In the genomic region with DNA sequence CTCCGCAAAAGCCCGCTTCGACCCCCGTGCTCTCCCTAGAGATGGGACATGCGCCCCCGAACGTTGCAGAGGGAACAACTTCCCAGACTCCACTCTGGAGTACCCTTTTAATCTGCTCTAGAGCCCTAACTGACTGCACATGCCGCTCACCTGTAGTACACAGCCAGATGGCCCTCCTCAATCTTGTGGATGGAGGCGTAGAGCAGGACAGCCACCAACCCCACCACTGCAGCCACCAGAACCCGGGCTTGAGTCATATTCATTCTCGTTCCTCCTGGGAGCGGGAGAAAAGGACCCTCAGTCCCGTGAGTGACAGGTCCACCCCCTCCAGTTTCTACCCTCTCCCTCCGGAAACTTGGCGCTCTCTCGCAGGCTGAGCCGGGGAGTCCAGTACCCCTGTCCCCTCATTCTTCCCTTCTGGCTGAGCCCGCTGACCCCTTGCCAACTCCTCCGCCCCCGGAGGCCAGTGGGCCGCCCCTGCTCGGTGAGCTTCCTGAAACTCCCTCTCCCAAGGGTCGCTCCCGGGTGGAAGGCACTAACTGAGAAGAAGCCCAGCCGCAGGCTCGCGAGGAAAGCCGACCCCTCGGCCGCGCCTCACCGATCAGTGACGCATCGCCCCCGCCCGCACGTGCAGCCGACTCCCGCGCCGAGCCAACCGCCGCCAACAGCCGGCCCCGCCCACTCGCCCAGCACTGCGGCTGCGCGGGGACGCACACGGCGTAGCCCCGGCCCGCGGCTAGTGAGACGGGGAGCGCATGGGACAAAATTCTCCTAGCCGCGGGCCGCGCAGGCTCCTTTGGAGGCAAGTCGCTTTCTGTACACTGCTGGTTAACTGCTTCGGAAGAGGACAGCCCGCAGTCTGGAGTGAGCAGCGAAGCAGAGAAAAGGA, we compare ENCODE assay signal across 1 cellular context.
TF ChIP-seq lines count a peak whose summit lies in the region.

A gene (minus strand): TSS at position 666 of the 889 bp plus-strand sequence. CDS start 403 bp downstream, at position 263.

TF ChIP-seq in HepG2, 621 proteins besides CTCF, POLR2A, EP300 and RAD21 (continued from another document and continues in another):
- TF ChIP-seq, protein P1, sequence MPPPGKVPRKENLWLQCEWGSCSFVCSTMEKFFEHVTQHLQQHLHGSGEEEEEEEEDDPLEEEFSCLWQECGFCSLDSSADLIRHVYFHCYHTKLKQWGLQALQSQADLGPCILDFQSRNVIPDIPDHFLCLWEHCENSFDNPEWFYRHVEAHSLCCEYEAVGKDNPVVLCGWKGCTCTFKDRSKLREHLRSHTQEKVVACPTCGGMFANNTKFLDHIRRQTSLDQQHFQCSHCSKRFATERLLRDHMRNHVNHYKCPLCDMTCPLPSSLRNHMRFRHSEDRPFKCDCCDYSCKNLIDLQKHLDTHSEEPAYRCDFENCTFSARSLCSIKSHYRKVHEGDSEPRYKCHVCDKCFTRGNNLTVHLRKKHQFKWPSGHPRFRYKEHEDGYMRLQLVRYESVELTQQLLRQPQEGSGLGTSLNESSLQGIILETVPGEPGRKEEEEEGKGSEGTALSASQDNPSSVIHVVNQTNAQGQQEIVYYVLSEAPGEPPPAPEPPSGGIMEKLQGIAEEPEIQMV (CRISPR knock-in tag; IDR thresholded peaks at IDR 0.05; ENCODE audit: low read depth), result peak; percentile 66; the same call in 1 of the 2 replicates
- peak; percentile 91 for TF ChIP-seq ZNF563 (CRISPR knock-in tag; IDR thresholded peaks at IDR 0.05)
- TF ChIP-seq IRF2 (CRISPR knock-in tag; IDR thresholded peaks at IDR 0.05), result peak; percentile 89; the same call in 1 of the 2 replicates
- TF ChIP-seq ZEB1 (IDR thresholded peaks at IDR 0.05; ENCODE audit: insufficient replicate concordance, low read depth), result no peak
- TF ChIP-seq NFKBIZ (CRISPR knock-in tag; IDR thresholded peaks at IDR 0.05), result no peak
- TF ChIP-seq NFE2L1 (CRISPR knock-in tag; IDR thresholded peaks at IDR 0.05; ENCODE audit: borderline replicate concordance), result no peak
- TF ChIP-seq, protein P2, sequence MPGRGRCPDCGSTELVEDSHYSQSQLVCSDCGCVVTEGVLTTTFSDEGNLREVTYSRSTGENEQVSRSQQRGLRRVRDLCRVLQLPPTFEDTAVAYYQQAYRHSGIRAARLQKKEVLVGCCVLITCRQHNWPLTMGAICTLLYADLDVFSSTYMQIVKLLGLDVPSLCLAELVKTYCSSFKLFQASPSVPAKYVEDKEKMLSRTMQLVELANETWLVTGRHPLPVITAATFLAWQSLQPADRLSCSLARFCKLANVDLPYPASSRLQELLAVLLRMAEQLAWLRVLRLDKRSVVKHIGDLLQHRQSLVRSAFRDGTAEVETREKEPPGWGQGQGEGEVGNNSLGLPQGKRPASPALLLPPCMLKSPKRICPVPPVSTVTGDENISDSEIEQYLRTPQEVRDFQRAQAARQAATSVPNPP (CRISPR knock-in tag; IDR thresholded peaks at IDR 0.05), result peak; percentile 76; the same call in 1 of the 2 replicates
- TF ChIP-seq, protein P3, sequence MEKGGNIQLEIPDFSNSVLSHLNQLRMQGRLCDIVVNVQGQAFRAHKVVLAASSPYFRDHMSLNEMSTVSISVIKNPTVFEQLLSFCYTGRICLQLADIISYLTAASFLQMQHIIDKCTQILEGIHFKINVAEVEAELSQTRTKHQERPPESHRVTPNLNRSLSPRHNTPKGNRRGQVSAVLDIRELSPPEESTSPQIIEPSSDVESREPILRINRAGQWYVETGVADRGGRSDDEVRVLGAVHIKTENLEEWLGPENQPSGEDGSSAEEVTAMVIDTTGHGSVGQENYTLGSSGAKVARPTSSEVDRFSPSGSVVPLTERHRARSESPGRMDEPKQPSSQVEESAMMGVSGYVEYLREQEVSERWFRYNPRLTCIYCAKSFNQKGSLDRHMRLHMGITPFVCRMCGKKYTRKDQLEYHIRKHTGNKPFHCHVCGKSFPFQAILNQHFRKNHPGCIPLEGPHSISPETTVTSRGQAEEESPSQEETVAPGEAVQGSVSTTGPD (CRISPR knock-in tag; IDR thresholded peaks at IDR 0.05), result no peak
- TF ChIP-seq ZFP62 (CRISPR knock-in tag; IDR thresholded peaks at IDR 0.05), result no peak
- no peak for TF ChIP-seq MTF2 (CRISPR knock-in tag; IDR thresholded peaks at IDR 0.05; ENCODE audit: borderline replicate concordance)
- no peak; the same call in 1 of the 2 replicates for TF ChIP-seq ZNF230 (CRISPR knock-in tag; IDR thresholded peaks at IDR 0.05)
- TF ChIP-seq ZFP36 (IDR thresholded peaks at IDR 0.05; ENCODE audit: borderline replicate concordance, low read depth, low read length, partially characterized antibody), result no peak
- TF ChIP-seq TAF15 (IDR thresholded peaks at IDR 0.05; ENCODE audit: low read depth, low read length, poor library complexity, severe bottlenecking), result peak; percentile 64
- peak; percentile 72 for TF ChIP-seq NAIF1 (CRISPR knock-in tag; IDR thresholded peaks at IDR 0.05; ENCODE audit: borderline replicate concordance)
- TF ChIP-seq ZNF772 (CRISPR knock-in tag; IDR thresholded peaks at IDR 0.05), result no peak
- no peak for TF ChIP-seq ARID2 (CRISPR knock-in tag; IDR thresholded peaks at IDR 0.05; ENCODE audit: borderline replicate concordance)
- TF ChIP-seq PCBP1 (IDR thresholded peaks at IDR 0.05; ENCODE audit: borderline replicate concordance, low read depth, low read length), result no peak
- peak; percentile 85; the same call in 1 of the 2 replicates for TF ChIP-seq JDP2 (CRISPR knock-in tag; IDR thresholded peaks at IDR 0.05; ENCODE audit: borderline replicate concordance)
- TF ChIP-seq, protein P4, sequence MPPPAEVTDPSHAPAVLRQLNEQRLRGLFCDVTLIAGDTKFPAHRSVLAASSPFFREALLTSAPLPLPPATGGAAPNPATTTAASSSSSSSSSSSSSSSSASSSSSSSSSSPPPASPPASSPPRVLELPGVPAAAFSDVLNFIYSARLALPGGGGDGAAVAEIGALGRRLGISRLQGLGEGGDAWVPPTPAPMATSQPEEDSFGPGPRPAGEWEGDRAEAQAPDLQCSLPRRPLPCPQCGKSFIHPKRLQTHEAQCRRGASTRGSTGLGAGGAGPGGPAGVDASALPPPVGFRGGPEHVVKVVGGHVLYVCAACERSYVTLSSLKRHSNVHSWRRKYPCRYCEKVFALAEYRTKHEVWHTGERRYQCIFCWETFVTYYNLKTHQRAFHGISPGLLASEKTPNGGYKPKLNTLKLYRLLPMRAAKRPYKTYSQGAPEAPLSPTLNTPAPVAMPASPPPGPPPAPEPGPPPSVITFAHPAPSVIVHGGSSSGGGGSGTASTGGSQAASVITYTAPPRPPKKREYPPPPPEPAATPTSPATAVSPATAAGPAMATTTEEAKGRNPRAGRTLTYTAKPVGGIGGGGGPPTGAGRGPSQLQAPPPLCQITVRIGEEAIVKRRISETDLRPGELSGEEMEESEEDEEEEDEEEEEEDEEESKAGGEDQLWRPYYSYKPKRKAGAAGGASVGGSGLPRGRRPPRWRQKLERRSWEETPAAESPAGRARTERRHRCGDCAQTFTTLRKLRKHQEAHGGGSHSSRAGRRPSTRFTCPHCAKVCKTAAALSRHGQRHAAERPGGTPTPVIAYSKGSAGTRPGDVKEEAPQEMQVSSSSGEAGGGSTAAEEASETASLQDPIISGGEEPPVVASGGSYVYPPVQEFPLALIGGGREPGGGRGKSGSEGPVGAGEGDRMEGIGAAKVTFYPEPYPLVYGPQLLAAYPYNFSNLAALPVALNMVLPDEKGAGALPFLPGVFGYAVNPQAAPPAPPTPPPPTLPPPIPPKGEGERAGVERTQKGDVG (CRISPR knock-in tag; IDR thresholded peaks at IDR 0.05; ENCODE audit: borderline replicate concordance), result no peak; the same call in 1 of the 2 replicates
- TF ChIP-seq KAT8 (CRISPR knock-in tag; IDR thresholded peaks at IDR 0.05), result peak; percentile 86
- TF ChIP-seq, protein P5, sequence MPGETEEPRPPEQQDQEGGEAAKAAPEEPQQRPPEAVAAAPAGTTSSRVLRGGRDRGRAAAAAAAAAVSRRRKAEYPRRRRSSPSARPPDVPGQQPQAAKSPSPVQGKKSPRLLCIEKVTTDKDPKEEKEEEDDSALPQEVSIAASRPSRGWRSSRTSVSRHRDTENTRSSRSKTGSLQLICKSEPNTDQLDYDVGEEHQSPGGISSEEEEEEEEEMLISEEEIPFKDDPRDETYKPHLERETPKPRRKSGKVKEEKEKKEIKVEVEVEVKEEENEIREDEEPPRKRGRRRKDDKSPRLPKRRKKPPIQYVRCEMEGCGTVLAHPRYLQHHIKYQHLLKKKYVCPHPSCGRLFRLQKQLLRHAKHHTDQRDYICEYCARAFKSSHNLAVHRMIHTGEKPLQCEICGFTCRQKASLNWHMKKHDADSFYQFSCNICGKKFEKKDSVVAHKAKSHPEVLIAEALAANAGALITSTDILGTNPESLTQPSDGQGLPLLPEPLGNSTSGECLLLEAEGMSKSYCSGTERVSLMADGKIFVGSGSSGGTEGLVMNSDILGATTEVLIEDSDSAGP (CRISPR knock-in tag; IDR thresholded peaks at IDR 0.05; ENCODE audit: borderline replicate concordance), result peak; percentile 93; the same call in 1 of the 2 replicates
- TF ChIP-seq NCOR1 (IDR thresholded peaks at IDR 0.05; ENCODE audit: borderline replicate concordance, low read length), result peak; percentile 24; the same call in 1 of the 2 replicates
- no peak; the same call in 1 of the 2 replicates for TF ChIP-seq ETV5 (CRISPR knock-in tag; IDR thresholded peaks at IDR 0.05; ENCODE audit: borderline replicate concordance)
- TF ChIP-seq FOSL1 (CRISPR knock-in tag; IDR thresholded peaks at IDR 0.05; ENCODE audit: borderline replicate concordance), result no peak
- no peak; the same call in 1 of the 2 replicates for TF ChIP-seq ZNF317 (CRISPR knock-in tag; IDR thresholded peaks at IDR 0.05)
- TF ChIP-seq, protein P6, sequence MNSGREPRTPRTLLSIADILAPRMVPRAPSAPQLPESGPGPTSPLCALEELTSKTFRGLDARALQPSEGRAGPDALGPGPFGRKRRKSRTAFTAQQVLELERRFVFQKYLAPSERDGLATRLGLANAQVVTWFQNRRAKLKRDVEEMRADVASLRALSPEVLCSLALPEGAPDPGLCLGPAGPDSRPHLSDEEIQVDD (CRISPR knock-in tag; IDR thresholded peaks at IDR 0.05; ENCODE audit: borderline replicate concordance), result 0 out of 2 replicates have a peak, but pooled peaks have one; percentile 29
- no peak; the same call in 1 of the 2 replicates for TF ChIP-seq ZSCAN20 (CRISPR knock-in tag; IDR thresholded peaks at IDR 0.05; ENCODE audit: borderline replicate concordance)
- TF ChIP-seq, protein P7, sequence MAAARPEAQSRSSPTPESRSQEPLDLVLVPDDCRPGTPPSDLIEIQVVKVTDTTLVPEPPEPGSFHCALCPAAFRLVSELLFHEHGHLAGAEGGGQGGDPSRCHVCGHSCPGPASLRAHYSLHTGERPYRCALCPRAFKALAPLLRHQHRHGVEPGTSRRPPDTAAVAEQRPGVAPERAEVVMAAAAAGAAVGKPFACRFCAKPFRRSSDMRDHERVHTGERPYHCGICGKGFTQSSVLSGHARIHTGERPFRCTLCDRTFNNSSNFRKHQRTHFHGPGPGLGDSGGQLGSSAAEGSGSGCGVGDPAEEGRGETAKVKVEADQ (CRISPR knock-in tag; IDR thresholded peaks at IDR 0.05; ENCODE audit: borderline replicate concordance), result peak; percentile 92
- TF ChIP-seq, protein P8, sequence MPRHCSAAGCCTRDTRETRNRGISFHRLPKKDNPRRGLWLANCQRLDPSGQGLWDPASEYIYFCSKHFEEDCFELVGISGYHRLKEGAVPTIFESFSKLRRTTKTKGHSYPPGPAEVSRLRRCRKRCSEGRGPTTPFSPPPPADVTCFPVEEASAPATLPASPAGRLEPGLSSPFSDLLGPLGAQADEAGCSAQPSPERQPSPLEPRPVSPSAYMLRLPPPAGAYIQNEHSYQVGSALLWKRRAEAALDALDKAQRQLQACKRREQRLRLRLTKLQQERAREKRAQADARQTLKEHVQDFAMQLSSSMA (CRISPR knock-in tag; IDR thresholded peaks at IDR 0.05), result no peak
- TF ChIP-seq GPN1 (CRISPR knock-in tag; IDR thresholded peaks at IDR 0.05; ENCODE audit: borderline replicate concordance), result no peak; the same call in 1 of the 2 replicates
- TF ChIP-seq EZH2 (conservative IDR thresholded peaks at IDR 0.05; ENCODE audit: low read depth, low read length), result no peak
- TF ChIP-seq, protein P9, sequence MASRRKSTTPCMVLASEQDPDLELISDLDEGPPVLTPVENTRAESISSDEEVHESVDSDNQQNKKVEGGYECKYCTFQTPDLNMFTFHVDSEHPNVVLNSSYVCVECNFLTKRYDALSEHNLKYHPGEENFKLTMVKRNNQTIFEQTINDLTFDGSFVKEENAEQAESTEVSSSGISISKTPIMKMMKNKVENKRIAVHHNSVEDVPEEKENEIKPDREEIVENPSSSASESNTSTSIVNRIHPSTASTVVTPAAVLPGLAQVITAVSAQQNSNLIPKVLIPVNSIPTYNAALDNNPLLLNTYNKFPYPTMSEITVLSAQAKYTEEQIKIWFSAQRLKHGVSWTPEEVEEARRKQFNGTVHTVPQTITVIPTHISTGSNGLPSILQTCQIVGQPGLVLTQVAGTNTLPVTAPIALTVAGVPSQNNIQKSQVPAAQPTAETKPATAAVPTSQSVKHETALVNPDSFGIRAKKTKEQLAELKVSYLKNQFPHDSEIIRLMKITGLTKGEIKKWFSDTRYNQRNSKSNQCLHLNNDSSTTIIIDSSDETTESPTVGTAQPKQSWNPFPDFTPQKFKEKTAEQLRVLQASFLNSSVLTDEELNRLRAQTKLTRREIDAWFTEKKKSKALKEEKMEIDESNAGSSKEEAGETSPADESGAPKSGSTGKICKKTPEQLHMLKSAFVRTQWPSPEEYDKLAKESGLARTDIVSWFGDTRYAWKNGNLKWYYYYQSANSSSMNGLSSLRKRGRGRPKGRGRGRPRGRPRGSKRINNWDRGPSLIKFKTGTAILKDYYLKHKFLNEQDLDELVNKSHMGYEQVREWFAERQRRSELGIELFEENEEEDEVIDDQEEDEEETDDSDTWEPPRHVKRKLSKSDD (CRISPR knock-in tag; IDR thresholded peaks at IDR 0.05; ENCODE audit: low read depth), result no peak; the same call in 1 of the 2 replicates
- TF ChIP-seq, protein P10, sequence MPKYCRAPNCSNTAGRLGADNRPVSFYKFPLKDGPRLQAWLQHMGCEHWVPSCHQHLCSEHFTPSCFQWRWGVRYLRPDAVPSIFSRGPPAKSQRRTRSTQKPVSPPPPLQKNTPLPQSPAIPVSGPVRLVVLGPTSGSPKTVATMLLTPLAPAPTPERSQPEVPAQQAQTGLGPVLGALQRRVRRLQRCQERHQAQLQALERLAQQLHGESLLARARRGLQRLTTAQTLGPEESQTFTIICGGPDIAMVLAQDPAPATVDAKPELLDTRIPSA (CRISPR knock-in tag; IDR thresholded peaks at IDR 0.05; ENCODE audit: borderline replicate concordance), result peak; percentile 94
- TF ChIP-seq KLF16 (CRISPR knock-in tag; IDR thresholded peaks at IDR 0.05), result peak in 1 of 2 experiments; percentile 85; a peak in 1 of 4 replicates
- no peak for TF ChIP-seq POLR2AphosphoS2 (IDR thresholded peaks at IDR 0.05; ENCODE audit: low read depth, low read length)
- 0 out of 2 replicates have a peak, but pooled peaks have one; percentile 81 for TF ChIP-seq ZNF367 (CRISPR knock-in tag; IDR thresholded peaks at IDR 0.05; ENCODE audit: borderline replicate concordance)
- no peak; the same call in none of the 2 replicates for TF ChIP-seq ZNF143 (CRISPR knock-in tag; IDR thresholded peaks at IDR 0.05)
- 0 out of 2 replicates have a peak, but pooled peaks have one; percentile 50 for TF ChIP-seq SNAI1 (CRISPR knock-in tag; IDR thresholded peaks at IDR 0.05; ENCODE audit: borderline replicate concordance)
- TF ChIP-seq, protein P11, sequence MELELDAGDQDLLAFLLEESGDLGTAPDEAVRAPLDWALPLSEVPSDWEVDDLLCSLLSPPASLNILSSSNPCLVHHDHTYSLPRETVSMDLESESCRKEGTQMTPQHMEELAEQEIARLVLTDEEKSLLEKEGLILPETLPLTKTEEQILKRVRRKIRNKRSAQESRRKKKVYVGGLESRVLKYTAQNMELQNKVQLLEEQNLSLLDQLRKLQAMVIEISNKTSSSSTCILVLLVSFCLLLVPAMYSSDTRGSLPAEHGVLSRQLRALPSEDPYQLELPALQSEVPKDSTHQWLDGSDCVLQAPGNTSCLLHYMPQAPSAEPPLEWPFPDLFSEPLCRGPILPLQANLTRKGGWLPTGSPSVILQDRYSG (CRISPR knock-in tag; IDR thresholded peaks at IDR 0.05), result peak; percentile 85; the same call in 1 of the 2 replicates
- no peak for TF ChIP-seq ZNF382 (CRISPR knock-in tag; IDR thresholded peaks at IDR 0.05; ENCODE audit: borderline replicate concordance)
- no peak for TF ChIP-seq TCF7 (IDR thresholded peaks at IDR 0.05; ENCODE audit: low read depth)
